ENCODE assay signal across 21 cellular contexts in genomic region chrX:101176439-101176838, GRCh38. TPM values are rescaled to one million over a fixed set of nuclear protein-coding genes. Genes with fewer than 3 reads are reported as not detected.
DNase-seq lines count a peak whose midpoint lies in the region; ATAC-seq, FAIRE-seq and TF ChIP-seq lines count a peak whose summit lies in the region.
"Had no signal": no experiment of that assay in that cellular context is flagged by ENCODE, and none has a peak within 500 bp of the region (broad histone marks: within the 10 kb centered on the region; RNA-seq: fewer than 3 reads in every experiment).

No MANE protein-coding gene starts in this region.

- no peaks in the 10 kb centered on the region for H4K20me1 ChIP-seq in IMR-90 (ENCODE audit: insufficient read depth, low read length)

- H3K36me3 Mint-ChIP-seq in activated CD8-positive, alpha-beta T cell treated with anti-CD3 and anti-CD28 coated beads, Interleukin-2, amount 10 ng/mL, durations not matched to agents 7 days and 5 days (ENCODE audit: low read depth) = no peaks in the 10 kb centered on the region
- no peaks in the 10 kb centered on the region for H3K36me3 Mint-ChIP-seq in HFFc6 (ENCODE audit: low read depth)
- H3K36me3 Mint-ChIP-seq: CD14-positive monocyte; CD4-positive, alpha-beta memory T cell had no signal

- H4K91ac ChIP-seq in IMR-90 (ENCODE audit: insufficient read depth, low read depth, low read length) = no peak overlapping the region

- H2BK20ac ChIP-seq in IMR-90 (ENCODE audit: low read depth, low read length) = no peak overlapping the region

- H3K27ac Mint-ChIP-seq in activated CD8-positive, alpha-beta T cell treated with anti-CD3 and anti-CD28 coated beads, Interleukin-2, amount 10 ng/mL, durations not matched to agents 7 days and 5 days = no peak overlapping the region
- no peak overlapping the region for H3K27ac Mint-ChIP-seq in HFFc6
- H3K27ac Mint-ChIP-seq: CD14-positive monocyte had no signal

- no peak overlapping the region for H3K4me2 ChIP-seq in IMR-90 (ENCODE audit: low read depth, low read length)
- H3K4me2 ChIP-seq: A549 had no signal

- no peak overlapping the region for H3K56ac ChIP-seq in IMR-90 (ENCODE audit: extremely low read depth, insufficient read depth, low read length)

- H3K36me3 ChIP-seq in IMR-90 (ENCODE audit: control insufficient read depth, insufficient read depth, low read length) = no peaks in the 10 kb centered on the region
- no peaks in the 10 kb centered on the region for H3K36me3 ChIP-seq in bronchial epithelial cell (ENCODE audit: control insufficient read depth, insufficient read depth, low read length)
- H3K36me3 ChIP-seq: HAP-1 had no signal

- ATAC-seq in IMR-90 (ENCODE audit: low read depth) (peak; percentile 73), HG02759 (IDR thresholded peaks at IDR 0.05; ENCODE audit: unreplicated experiment) (no peak)
- ATAC-seq in activated CD8-positive, alpha-beta T cell treated with anti-CD3 and anti-CD28 coated beads, Interleukin-2, amount 10 ng/mL, durations not matched to agents 7 days and 5 days = no peak
- ATAC-seq: A549, GM12878, HepG2 had no signal

- H3K9ac ChIP-seq in IMR-90 (ENCODE audit: low read depth, low read length) = no peak overlapping the region

- no peaks in the 10 kb centered on the region for H3K4me1 Mint-ChIP-seq in activated CD8-positive, alpha-beta T cell treated with anti-CD3 and anti-CD28 coated beads, Interleukin-2, amount 10 ng/mL, durations not matched to agents 7 days and 5 days (ENCODE audit: low read depth)
- peaks cover 19% of the 10 kb centered on the region for H3K4me1 Mint-ChIP-seq in HFFc6 (ENCODE audit: low read depth)
- H3K4me1 Mint-ChIP-seq: CD14-positive monocyte; CD4-positive, alpha-beta memory T cell had no signal

- no peak overlapping the region for H2BK15ac ChIP-seq in IMR-90 (ENCODE audit: low read depth, low read length)

- no peaks in the 10 kb centered on the region for H3K9me3 Mint-ChIP-seq in activated CD8-positive, alpha-beta T cell treated with anti-CD3 and anti-CD28 coated beads, Interleukin-2, amount 10 ng/mL, durations not matched to agents 7 days and 5 days (ENCODE audit: insufficient read depth)
- H3K9me3 Mint-ChIP-seq in HFFc6 = no peaks in the 10 kb centered on the region
- H3K9me3 Mint-ChIP-seq: CD4-positive, alpha-beta memory T cell had no signal

- TF ChIP-seq CTCF in IMR-90 (conservative IDR thresholded peaks at IDR 0.05; ENCODE audit: low read depth, low read length) (no peak), bronchial epithelial cell (IDR thresholded peaks at IDR 0.05; ENCODE audit: insufficient read depth, low read length, severe bottlenecking) (no peak), fibroblast of villous mesenchyme (IDR thresholded peaks at IDR 0.05; ENCODE audit: insufficient read depth, low read depth, low read length) (no peak), HFFc6 (IDR thresholded peaks at IDR 0.05) (no peak)

- H2AK5ac ChIP-seq in IMR-90 (ENCODE audit: low read depth, low read length) = no peak overlapping the region

- H3K4me1 ChIP-seq in IMR-90 (ENCODE audit: control insufficient read depth, insufficient read depth, low read length) = 0 out of 2 replicates have a peak, but pooled peaks cover 2% of the 10 kb centered on the region
- H3K4me1 ChIP-seq: A549, HAP-1 had no signal

- no peak overlapping the region for H2AK9ac ChIP-seq in IMR-90 (replicated peaks; ENCODE audit: low read depth, low read length, poor library complexity)

- TF ChIP-seq RAD21 in IMR-90 (IDR thresholded peaks at IDR 0.05; ENCODE audit: low read length) = no peak

- no TSS peak for BruUV-seq in IMR-90 (replicated peaks; lab: Mats Ljungman, UMichigan)

- H3K4ac ChIP-seq in IMR-90 (ENCODE audit: low read depth, low read length) = no peak overlapping the region

- H3K27me3 ChIP-seq in IMR-90 (ENCODE audit: control insufficient read depth, insufficient read depth, low read length) (no peaks in the 10 kb centered on the region; the same call in 1 of the 2 replicates), bronchial epithelial cell (ENCODE audit: control insufficient read depth, insufficient read depth, low read length) (no peaks in the 10 kb centered on the region)

- no peak overlapping the region for H4K5ac ChIP-seq in IMR-90 (ENCODE audit: low read depth, low read length)

- no peaks in the 10 kb centered on the region for H3K9me3 ChIP-seq in IMR-90 (ENCODE audit: control insufficient read depth, insufficient read depth, low read length)
- H3K9me3 ChIP-seq: A549, HAP-1 had no signal

- dilution Hi-C loops in IMR-90 (cut with HindIII; ENCODE audit: low sequenced_read_pairs, unreplicated experiment) = no loop called here

- H3K18ac ChIP-seq in IMR-90 (ENCODE audit: low read depth, low read length) = no peak overlapping the region

- CTCF ChIA-PET in IMR-90 (lab: Yijun Ruan, JAX) = no interaction called here
- CTCF ChIA-PET in activated CD8-positive, alpha-beta T cell treated with anti-CD3 and anti-CD28 coated beads, Interleukin-2, amount 10 ng/mL, durations not matched to agents 7 days and 5 days (lab: Charles Lee) = no interaction called here

- no peaks in the 10 kb centered on the region for H3K79me1 ChIP-seq in IMR-90 (ENCODE audit: low read depth in 1 of 2, low read length in 2 of 2)

- WGBS in IMR-90 (ENCODE audit: extremely low coverage in 2 of 2, insufficient read length in 1 of 2), 2 experiments = no CpG with 5 or more reads among the region's 3 CpGs

- DNase-seq in EH (ENCODE audit: low read depth) (peak; percentile 18), IMR-90 (no peak), bronchial epithelial cell (ENCODE audit: low read depth) (peak; percentile 4), fibroblast of villous mesenchyme (ENCODE audit: low read depth) (peak; percentile 6), HFFc6 (no peak), 8988T (no peak)
- no peak for DNase-seq in activated CD8-positive, alpha-beta T cell treated with anti-CD3 and anti-CD28 coated beads, Interleukin-2, amount 10 ng/mL, durations not matched to agents 7 days and 5 days
- DNase-seq: AML-193; CD4-positive, alpha-beta memory T cell; DMS153; DMS79; GF-D8; KG1 had no signal

- no peak overlapping the region for H3K14ac ChIP-seq in IMR-90 (replicated peaks; ENCODE audit: low read depth, low read length)

- H3K4me3 Mint-ChIP-seq in activated CD8-positive, alpha-beta T cell treated with anti-CD3 and anti-CD28 coated beads, Interleukin-2, amount 10 ng/mL, durations not matched to agents 7 days and 5 days = no peak overlapping the region
- no peak overlapping the region for H3K4me3 Mint-ChIP-seq in HFFc6
- H3K4me3 Mint-ChIP-seq: CD14-positive monocyte; CD4-positive, alpha-beta memory T cell had no signal

- no peaks in the 10 kb centered on the region for H3K9me1 ChIP-seq in IMR-90 (ENCODE audit: insufficient read depth, low read length)

- POLR2A ChIA-PET in IMR-90 (lab: Charles Lee; ENCODE audit: unreplicated experiment) = no interaction called here
- POLR2A ChIA-PET in activated CD8-positive, alpha-beta T cell treated with anti-CD3 and anti-CD28 coated beads, Interleukin-2, amount 10 ng/mL, durations not matched to agents 7 days and 5 days (lab: Charles Lee) = no interaction called here

- no peak overlapping the region for H2BK5ac ChIP-seq in IMR-90 (ENCODE audit: low read depth, low read length, poor library complexity, severe bottlenecking)

- no peaks in the 10 kb centered on the region for H3K27me3 Mint-ChIP-seq in activated CD8-positive, alpha-beta T cell treated with anti-CD3 and anti-CD28 coated beads, Interleukin-2, amount 10 ng/mL, durations not matched to agents 7 days and 5 days (ENCODE audit: low read depth)
- no peaks in the 10 kb centered on the region; the same call in none of the 2 replicates for H3K27me3 Mint-ChIP-seq in HFFc6 (ENCODE audit: insufficient read depth)
- H3K27me3 Mint-ChIP-seq: CD4-positive, alpha-beta memory T cell had no signal

- H2AFZ ChIP-seq in IMR-90 (replicated peaks; ENCODE audit: low read length, poor library complexity) = no peak overlapping the region

- no peak for FAIRE-seq in bronchial epithelial cell (lab: Jason Lieb, UNC)
- FAIRE-seq: A549, GM12878, GM19239, HepG2 had no signal

- no peak overlapping the region for H2BK120ac ChIP-seq in IMR-90 (ENCODE audit: low read depth, low read length)

- in situ Hi-C loops in IMR-90 (cut with MboI; ENCODE audit: low sequenced_read_pairs) = no loop called here

- no peak overlapping the region for H3K23ac ChIP-seq in IMR-90 (ENCODE audit: low read depth, low read length)

- TF ChIP-seq POLR2A in IMR-90 (IDR thresholded peaks at IDR 0.05; ENCODE audit: low read depth, low read length) = no peak

- H3K27ac ChIP-seq in IMR-90 (ENCODE audit: insufficient read depth, low read length) = no peak overlapping the region
- H3K27ac ChIP-seq: A549 had no signal

- H3K4me3 ChIP-seq in IMR-90 (ENCODE audit: insufficient read depth, low read depth, low read length) (no peak overlapping the region), bronchial epithelial cell (ENCODE audit: low read depth, low read length) (no peak overlapping the region), fibroblast of villous mesenchyme (ENCODE audit: low read depth, low read length) (no peak overlapping the region)
- H3K4me3 ChIP-seq: A549, GM12878, HAP-1 had no signal

- no peak overlapping the region for H4K8ac ChIP-seq in IMR-90 (ENCODE audit: low read depth in 2 of 2, low read length in 2 of 2)

- intact Hi-C loops in IMR-90 (cut with micrococcal nuclease) = no loop called here

TF ChIP-seq in IMR-90, 13 proteins besides CTCF, POLR2A, EP300 and RAD21:
- TF ChIP-seq MAFK (IDR thresholded peaks at IDR 0.05; ENCODE audit: low read depth, low read length) (no peak), CEBPB (IDR thresholded peaks at IDR 0.05; ENCODE audit: low read depth, low read length) (0 out of 2 replicates have a peak, but pooled peaks have one; percentile 0)
TF ChIP-seq in IMR-90: peak in this region for 1.

RNA-seq across cellular contexts. Expression of gene DRP2, which starts 43.1 kb away (rescaled TPM):
- total RNA-seq in IMR-90 (2012; rRNA removed) (6.9 and 7.0 TPM in 2 replicates), bronchial epithelial cell (not detected in 2 replicates), fibroblast of villous mesenchyme (0.97 and 2.6 TPM in 2 replicates)
- 6.4 and 7.9 TPM in 2 replicates for polyA plus RNA-seq in IMR-90 (2012; rRNA removed)
- 2.2 and 2.4 TPM in 2 replicates for polyA plus RNA-seq in IMR-90 (2012; cell fraction: cytosol; rRNA removed)
- polyA plus RNA-seq in IMR-90 (2012; cell fraction: nucleus; rRNA removed; ENCODE audit: low replicate concordance) = 17.0 and 27.1 TPM in 2 replicates
- under 1 TPM; 0.91 to 0.97 TPM for total RNA-seq in activated CD8-positive, alpha-beta T cell treated with anti-CD3 and anti-CD28 coated beads, Interleukin-2, amount 10 ng/mL, durations not matched to agents 7 days and 5 days
- under 1 TPM; 0.30 to 0.55 (median 0.37) TPM for total RNA-seq in HFFc6 (2021; fragmentation: NEBNext Ultra II Directional; extraction: Animal tissue kit (Norgen Biotek cat#: 25700))
- total RNA-seq: H4 had no signal
- polyA plus RNA-seq: CD14-positive monocyte had no signal

Comparison
In these comparisons a context has a peak if more than half of its experiments do, and no peak if none do; other contexts are left out.
1. DNase-seq: peak in EH (single experiment), bronchial epithelial cell (single experiment) and fibroblast of villous mesenchyme (single experiment); none in IMR-90 (single experiment), activated CD8-positive, alpha-beta T cell treated with anti-CD3 and anti-CD28 coated beads, Interleukin-2, amount 10 ng/mL, durations not matched to agents 7 days and 5 days (single experiment), HFFc6 (single experiment) and 8988T (single experiment).